In genomic region chr14:24296341-24297157, GRCh38 we compare ENCODE assay signal across 1 cellular context.
TF ChIP-seq lines count a peak whose summit lies in the region.

No MANE protein-coding gene starts in this region.

TF ChIP-seq in HepG2, 621 proteins besides CTCF, POLR2A, EP300 and RAD21 (continued from another document and continues in another):
- TF ChIP-seq SNAPC4 (CRISPR knock-in tag; IDR thresholded peaks at IDR 0.05), result no peak
- peak; percentile 68 for TF ChIP-seq ATF2 (CRISPR knock-in tag; IDR thresholded peaks at IDR 0.05)
- TF ChIP-seq CCAR2 (optimal IDR thresholded peaks at IDR 0.05; ENCODE audit: low read depth, low read length), result no peak
- TF ChIP-seq ZBTB1 (CRISPR knock-in tag; IDR thresholded peaks at IDR 0.05; ENCODE audit: borderline replicate concordance), result 0 out of 2 replicates have a peak, but pooled peaks have one; percentile 22
- TF ChIP-seq U2AF2 (IDR thresholded peaks at IDR 0.05; ENCODE audit: low read depth, low read length), result no peak
- TF ChIP-seq ZNF772 (CRISPR knock-in tag; IDR thresholded peaks at IDR 0.05), result no peak
- 0 out of 2 replicates have a peak, but pooled peaks have one; percentile 27 for TF ChIP-seq SMAD3 (CRISPR knock-in tag; IDR thresholded peaks at IDR 0.05)
- TF ChIP-seq RBM39 (IDR thresholded peaks at IDR 0.05; ENCODE audit: low read depth, low read length, poor library complexity, severe bottlenecking), result no peak
- TF ChIP-seq ZBTB40 (IDR thresholded peaks at IDR 0.05), result no peak
- TF ChIP-seq ZBTB40 (CRISPR knock-in tag; IDR thresholded peaks at IDR 0.05), result no peak
- no peak for TF ChIP-seq ZFAT (CRISPR knock-in tag; conservative IDR thresholded peaks at IDR 0.05)
- TF ChIP-seq HOXA9 (CRISPR knock-in tag; IDR thresholded peaks at IDR 0.05; ENCODE audit: borderline replicate concordance), result peak; percentile 33; the same call in 1 of the 2 replicates
- no peak; the same call in 1 of the 2 replicates for TF ChIP-seq KDM6A (CRISPR knock-in tag; IDR thresholded peaks at IDR 0.05; ENCODE audit: low read depth)
- TF ChIP-seq RFX3 (CRISPR knock-in tag; IDR thresholded peaks at IDR 0.05), result no peak
- no peak for TF ChIP-seq ZNF337 (CRISPR knock-in tag; IDR thresholded peaks at IDR 0.05; ENCODE audit: borderline replicate concordance, low read depth)
- no peak for TF ChIP-seq YEATS4 (CRISPR knock-in tag; IDR thresholded peaks at IDR 0.05; ENCODE audit: borderline replicate concordance)
- no peak for TF ChIP-seq FOXM1 (CRISPR knock-in tag; IDR thresholded peaks at IDR 0.05)
- no peak for TF ChIP-seq CEBPB (IDR thresholded peaks at IDR 0.05; ENCODE audit: borderline replicate concordance, low read depth, low read length)
- no peak for TF ChIP-seq ZNF460 (CRISPR knock-in tag; IDR thresholded peaks at IDR 0.05; ENCODE audit: borderline replicate concordance)
- TF ChIP-seq PPARG (CRISPR knock-in tag; conservative IDR thresholded peaks at IDR 0.05), result peak; percentile 57; the same call in 1 of the 2 replicates
- TF ChIP-seq HMGA1 (CRISPR knock-in tag; conservative IDR thresholded peaks at IDR 0.05), result no peak
- no peak for TF ChIP-seq CBX2 (IDR thresholded peaks at IDR 0.05; ENCODE audit: low read depth, low read length)
- TF ChIP-seq CBX2 (CRISPR knock-in tag; IDR thresholded peaks at IDR 0.05; ENCODE audit: low read depth), result no peak; the same call in 1 of the 2 replicates
- peak; percentile 79; the same call in 1 of the 2 replicates for TF ChIP-seq ZNF556 (CRISPR knock-in tag; IDR thresholded peaks at IDR 0.05; ENCODE audit: borderline replicate concordance)
- TF ChIP-seq RNF2 (conservative IDR thresholded peaks at IDR 0.05; ENCODE audit: low read depth), result no peak
- no peak; the same call in 1 of the 2 replicates for TF ChIP-seq CBFB (CRISPR knock-in tag; IDR thresholded peaks at IDR 0.05)
- no peak for TF ChIP-seq ZNF451 (CRISPR knock-in tag; IDR thresholded peaks at IDR 0.05)
- no peak for TF ChIP-seq RARG (CRISPR knock-in tag; IDR thresholded peaks at IDR 0.05; ENCODE audit: low read depth)
- TF ChIP-seq ZNF235 (CRISPR knock-in tag; IDR thresholded peaks at IDR 0.05; ENCODE audit: borderline replicate concordance), result no peak
- TF ChIP-seq AHDC1 (CRISPR knock-in tag; IDR thresholded peaks at IDR 0.05; ENCODE audit: borderline replicate concordance), result no peak
- no peak for TF ChIP-seq ZBTB39 (CRISPR knock-in tag; IDR thresholded peaks at IDR 0.05)
